Comparison of ENCODE assay signal across 9 cellular contexts in the genomic region with DNA sequence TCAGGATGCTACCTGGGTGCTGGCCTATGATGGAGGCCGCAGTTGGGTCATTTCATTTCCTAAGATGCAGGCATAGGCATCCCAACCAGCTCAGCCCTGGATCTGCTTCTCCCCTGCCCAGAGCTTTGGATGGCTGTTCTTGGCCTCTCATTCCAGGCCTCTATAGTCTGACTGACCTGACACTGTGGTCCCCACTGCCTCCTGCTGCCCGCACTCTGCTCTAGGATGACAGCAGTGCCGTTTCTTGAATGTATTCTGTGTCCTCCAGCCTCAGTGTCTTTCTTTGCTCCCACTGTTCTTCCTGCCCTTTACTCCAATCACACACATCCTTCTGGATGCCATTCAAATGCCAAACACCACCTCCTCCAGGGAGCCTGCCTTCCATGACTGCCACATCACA.
DNase-seq lines count a peak whose midpoint lies in the region; ATAC-seq lines count a peak whose summit lies in the region.
"Had no signal": no experiment of that assay in that cellular context is flagged by ENCODE, and none has a peak within 500 bp of the region (broad histone marks: within the 10 kb centered on the region; RNA-seq: fewer than 3 reads in every experiment).

No MANE protein-coding gene starts in this region.

- DNase-seq in DMS53 (lab: John Stamatoyannopoulos, UW), result peak; percentile 51
- DNase-seq in DMS53 treated with DMSO at 0.1 percent for 48 hours (lab: John Stamatoyannopoulos, UW; ENCODE audit: unreplicated experiment), result no peak
- DNase-seq in NAMALWA (ENCODE audit: low spot score), result peak; percentile 42
- DNase-seq in activated T-helper 1 cell treated with anti-CD3 and anti-CD28 coated beads, Interleukin-12 subunit alpha, Interleukin-12 subunit beta, Interleukin-2, Interleukin-4 antibody, amounts not matched to agents 30 ng/mL and 10 ng/mL and 1 ng/mL, durations not matched to agents 14 hours and 24 hours and 36 hours (ENCODE audit: low spot score), result no peak
- DNase-seq in iris pigment epithelial cell (ENCODE audit: low read depth), result peak; percentile 46
- peak; percentile 66 for DNase-seq in stimulated activated CD8-positive, alpha-beta memory T cell treated with anti-CD3 and anti-CD28 coated beads, Interleukin-4, amount 100 ng/mL, for 48 hours
- DNase-seq in NCI-H146 treated with DMSO at 0.1 percent for 48 hours (lab: John Stamatoyannopoulos, UW; ENCODE audit: unreplicated experiment), result no peak
- DNase-seq: right cardiac atrium had no signal

- no peaks in the 10 kb centered on the region for H3K36me3 Mint-ChIP-seq in activated T-helper 1 cell treated with anti-CD3 and anti-CD28 coated beads, Interleukin-12 subunit alpha, Interleukin-12 subunit beta, Interleukin-2, Interleukin-4 antibody, amounts not matched to agents 30 ng/mL and 10 ng/mL and 1 ng/mL, durations not matched to agents 14 hours and 24 hours and 36 hours (ENCODE audit: low read depth)

- no peaks in the 10 kb centered on the region for H3K4me1 Mint-ChIP-seq in activated T-helper 1 cell treated with anti-CD3 and anti-CD28 coated beads, Interleukin-12 subunit alpha, Interleukin-12 subunit beta, Interleukin-2, Interleukin-4 antibody, amounts not matched to agents 30 ng/mL and 10 ng/mL and 1 ng/mL, durations not matched to agents 14 hours and 24 hours and 36 hours (ENCODE audit: low read depth)

- ATAC-seq in GM19467 (IDR thresholded peaks at IDR 0.05; ENCODE audit: unreplicated experiment), result no peak

- H3K27me3 Mint-ChIP-seq in activated T-helper 1 cell treated with anti-CD3 and anti-CD28 coated beads, Interleukin-12 subunit alpha, Interleukin-12 subunit beta, Interleukin-2, Interleukin-4 antibody, amounts not matched to agents 30 ng/mL and 10 ng/mL and 1 ng/mL, durations not matched to agents 14 hours and 24 hours and 36 hours (ENCODE audit: insufficient read depth), result no peaks in the 10 kb centered on the region

- no peak overlapping the region for H3K4me3 Mint-ChIP-seq in activated T-helper 1 cell treated with anti-CD3 and anti-CD28 coated beads, Interleukin-12 subunit alpha, Interleukin-12 subunit beta, Interleukin-2, Interleukin-4 antibody, amounts not matched to agents 30 ng/mL and 10 ng/mL and 1 ng/mL, durations not matched to agents 14 hours and 24 hours and 36 hours

- peak overlapping the region; percentile 2 for H3K27ac Mint-ChIP-seq in activated T-helper 1 cell treated with anti-CD3 and anti-CD28 coated beads, Interleukin-12 subunit alpha, Interleukin-12 subunit beta, Interleukin-2, Interleukin-4 antibody, amounts not matched to agents 30 ng/mL and 10 ng/mL and 1 ng/mL, durations not matched to agents 14 hours and 24 hours and 36 hours

- no peaks in the 10 kb centered on the region for H3K9me3 Mint-ChIP-seq in activated T-helper 1 cell treated with anti-CD3 and anti-CD28 coated beads, Interleukin-12 subunit alpha, Interleukin-12 subunit beta, Interleukin-2, Interleukin-4 antibody, amounts not matched to agents 30 ng/mL and 10 ng/mL and 1 ng/mL, durations not matched to agents 14 hours and 24 hours and 36 hours

- intact Hi-C loops in activated T-helper 1 cell treated with anti-CD3 and anti-CD28 coated beads, Interleukin-12 subunit alpha, Interleukin-12 subunit beta, Interleukin-2, Interleukin-4 antibody, amounts not matched to agents 30 ng/mL and 10 ng/mL and 1 ng/mL, durations not matched to agents 14 hours and 24 hours and 36 hours (cut with micrococcal nuclease), result no loop called here

Comparison
In these comparisons a context has a peak if more than half of its experiments do, and no peak if none do; other contexts are left out.
1. DNase-seq: peak in DMS53 (single experiment), NAMALWA (single experiment), iris pigment epithelial cell (single experiment) and stimulated activated CD8-positive, alpha-beta memory T cell treated with anti-CD3 and anti-CD28 coated beads, Interleukin-4, amount 100 ng/mL, for 48 hours (single experiment); none in DMS53 treated with DMSO at 0.1 percent for 48 hours (single experiment), activated T-helper 1 cell treated with anti-CD3 and anti-CD28 coated beads, Interleukin-12 subunit alpha, Interleukin-12 subunit beta, Interleukin-2, Interleukin-4 antibody, amounts not matched to agents 30 ng/mL and 10 ng/mL and 1 ng/mL, durations not matched to agents 14 hours and 24 hours and 36 hours (single experiment) and NCI-H146 treated with DMSO at 0.1 percent for 48 hours (single experiment).